ENCODE assay signal across 25 cellular contexts in genomic region chr1:212098771-212099170, GRCh38.
"Had no signal": no experiment of that assay in that cellular context is flagged by ENCODE, and none has a peak within 500 bp of the region (broad histone marks: within the 10 kb centered on the region; RNA-seq: fewer than 3 reads in every experiment).

No MANE protein-coding gene starts in this region.

- ATAC-seq: activated T-cell treated with anti-CD3 and anti-CD28 coated beads, Interleukin-2, amount 50 U/mL, for 4 hours; left lobe of liver; naive thymus-derived CD4-positive, alpha-beta T cell; pancreas had no signal

- H3K9me3 ChIP-seq: pancreas, sigmoid colon, testis, vagina had no signal

- H3K27ac ChIP-seq: epithelial cell of prostate, heart right ventricle, pancreas, sigmoid colon, testis, vagina, VCaP had no signal

- H3K9me3 Mint-ChIP-seq: endodermal cell had no signal

- H3K4me3 Mint-ChIP-seq: activated naive CD4-positive, alpha-beta T cell treated with anti-CD3 and anti-CD28 coated beads for 36 hours; activated naive CD8-positive, alpha-beta T cell treated with anti-CD3 and anti-CD28 coated beads, Interleukin-2, amount 10 ng/mL, durations not matched to agents 7 days and 5 days; activated T-cell treated with anti-CD3 and anti-CD28 coated beads, Interleukin-2, amount 50 U/mL, for 4 hours; endodermal cell; naive thymus-derived CD4-positive, alpha-beta T cell had no signal

- H3K4me1 ChIP-seq: heart right ventricle, pancreas, sigmoid colon, testis, vagina had no signal

- H3K4me3 ChIP-seq: heart right ventricle, pancreas, sigmoid colon, smooth muscle cell, testis, vagina had no signal

- H3K27ac Mint-ChIP-seq: activated naive CD4-positive, alpha-beta T cell treated with anti-CD3 and anti-CD28 coated beads for 36 hours; activated naive CD8-positive, alpha-beta T cell treated with anti-CD3 and anti-CD28 coated beads, Interleukin-2, amount 10 ng/mL, durations not matched to agents 7 days and 5 days had no signal

- DNase-seq: activated CD4-positive, CD25-positive, alpha-beta regulatory T cell treated with anti-CD3 and anti-CD28 coated beads, Interleukin-2, amount 50 U/mL, for 72 hours; activated CD8-positive, alpha-beta memory T cell treated with anti-CD3 and anti-CD28 coated beads, Interleukin-2, amount 50 U/mL, for 48 hours; activated effector memory CD4-positive, alpha-beta T cell treated with Interleukin-2 at 50 U/mL for 16 hours; activated naive CD4-positive, alpha-beta T cell treated with anti-CD3 and anti-CD28 coated beads for 36 hours; activated naive CD8-positive, alpha-beta T cell treated with anti-CD3 and anti-CD28 coated beads, Interleukin-2, amount 10 ng/mL, durations not matched to agents 7 days and 5 days; activated T-cell treated with anti-CD3 and anti-CD28 coated beads, Interleukin-2, amount 50 U/mL, for 4 hours; amniotic stem cell; cortex of kidney; endodermal cell; foreskin fibroblast; heart right ventricle; kidney; naive thymus-derived CD4-positive, alpha-beta T cell; pancreas; sigmoid colon; stimulated activated CD4-positive, alpha-beta T cell treated with anti-CD3 and anti-CD28 coated beads, Interleukin-2, amount 100 ng/mL, for 48 hours; stimulated activated naive CD4-positive, alpha-beta T cell; SW 1271; testis; trophoblast cell had no signal

- H3K27me3 Mint-ChIP-seq: activated naive CD8-positive, alpha-beta T cell treated with anti-CD3 and anti-CD28 coated beads, Interleukin-2, amount 10 ng/mL, durations not matched to agents 7 days and 5 days; naive thymus-derived CD4-positive, alpha-beta T cell had no signal

- H3K27me3 ChIP-seq: heart right ventricle, pancreas, sigmoid colon, testis, vagina had no signal

- H3K4me2 ChIP-seq: smooth muscle cell had no signal

- H3K36me3 ChIP-seq: pancreas, sigmoid colon, vagina had no signal
